In genomic region chr1:31931241-31932225, GRCh38 we compare ENCODE assay signal across 9 cellular contexts. TPM values are rescaled to one million over a fixed set of nuclear protein-coding genes. Genes with fewer than 3 reads are reported as not detected.
A peak's percentile ranks its signal among the peaks of the same experiment; 100 is the strongest.
DNase-seq lines count a peak whose midpoint lies in the region; ATAC-seq, FAIRE-seq and TF ChIP-seq lines count a peak whose summit lies in the region.
"Had no signal": no experiment of that assay in that cellular context is flagged by ENCODE, and none has a peak within 500 bp of the region (broad histone marks: within the 10 kb centered on the region; RNA-seq: fewer than 3 reads in every experiment).

No MANE protein-coding gene starts in this region.

- no peaks in the 10 kb centered on the region for H3K36me3 ChIP-seq in CD4-positive, CD25-positive, alpha-beta regulatory T cell (ENCODE audit: control insufficient read depth, insufficient read depth, low read length)
- no peaks in the 10 kb centered on the region for H3K36me3 ChIP-seq in astrocyte (ENCODE audit: insufficient read depth, low read length)
- H3K36me3 ChIP-seq in right lobe of liver: no peaks in the 10 kb centered on the region

- intact Hi-C loops in right lobe of liver (cut with DNase I): no loop called here

- H3K4me2 ChIP-seq in astrocyte (ENCODE audit: low read length): peak overlapping the region; percentile 69

- H3K27me3 ChIP-seq in CD4-positive, CD25-positive, alpha-beta regulatory T cell (ENCODE audit: control insufficient read depth, insufficient read depth, low read length): no peaks in the 10 kb centered on the region
- H3K27me3 ChIP-seq in astrocyte (ENCODE audit: insufficient read depth, low read length): no peaks in the 10 kb centered on the region
- no peaks in the 10 kb centered on the region for H3K27me3 ChIP-seq in right lobe of liver

- peaks cover 100% of the 10 kb centered on the region for H3K79me2 ChIP-seq in astrocyte (ENCODE audit: insufficient read depth, low read length)

- peak overlapping the region; percentile 14 for H3K9ac ChIP-seq in astrocyte (ENCODE audit: low read length)

- peak overlapping the region; percentile 89 to 96 (median 92) for H3K27ac Mint-ChIP-seq in CD4-positive, CD25-positive, alpha-beta regulatory T cell
- peak overlapping the region; percentile 86 for H3K27ac Mint-ChIP-seq in astrocyte (ENCODE audit: unreplicated experiment)

- no peak overlapping the region for H2AFZ ChIP-seq in astrocyte (ENCODE audit: low read depth, low read length)

- H3K27ac ChIP-seq in CD4-positive, CD25-positive, alpha-beta regulatory T cell (ENCODE audit: insufficient read depth, low read length, poor library complexity, severe bottlenecking): peak overlapping the region; percentile 66
- H3K27ac ChIP-seq in astrocyte (ENCODE audit: low read depth, low read length) (peak overlapping the region; percentile 24), right lobe of liver (peak overlapping the region in 2 of 3 donors; percentile 8 to 49)

- peak overlapping the region; percentile 81 for H3K4me3 ChIP-seq in CD4-positive, CD25-positive, alpha-beta regulatory T cell (ENCODE audit: low read depth, low read length)
- H3K4me3 ChIP-seq in LNCaP clone FGC (ENCODE audit: low read depth, low read length): 0 out of 2 replicates have a peak overlapping the region, but pooled peaks have one; percentile 10
- no peak overlapping the region for H3K4me3 ChIP-seq in astrocyte (ENCODE audit: insufficient read depth, low read depth, low read length)
- no peak overlapping the region for H3K4me3 ChIP-seq in right lobe of liver
- H3K4me3 ChIP-seq: lung had no signal

- 38% methylated on average over 4 of the region's 4 CpGs for WGBS in right lobe of liver (ENCODE audit: insufficient coverage, low coverage, low lambda C conversion rate, missing lambda C conversion rate)

- H3K4me1 Mint-ChIP-seq in CD4-positive, CD25-positive, alpha-beta regulatory T cell: peaks cover 56 to 95% (median 76%) of the 10 kb centered on the region in 4 donors
- H3K4me1 Mint-ChIP-seq in astrocyte (ENCODE audit: low read depth, unreplicated experiment): peaks cover 63% of the 10 kb centered on the region

- peaks cover 93% of the 10 kb centered on the region for H4K20me1 ChIP-seq in astrocyte (ENCODE audit: insufficient read depth, low read length)

- peak overlapping the region; percentile 90 to 99 (median 99) for H3K4me3 Mint-ChIP-seq in CD4-positive, CD25-positive, alpha-beta regulatory T cell
- peak overlapping the region; percentile 65 for H3K4me3 Mint-ChIP-seq in astrocyte (ENCODE audit: unreplicated experiment)

- no peaks in the 10 kb centered on the region for H3K9me3 Mint-ChIP-seq in CD4-positive, CD25-positive, alpha-beta regulatory T cell
- no peaks in the 10 kb centered on the region for H3K9me3 Mint-ChIP-seq in astrocyte (ENCODE audit: unreplicated experiment)

- H3K36me3 Mint-ChIP-seq in CD4-positive, CD25-positive, alpha-beta regulatory T cell: peaks cover 4% of the 10 kb centered on the region
- no peaks in the 10 kb centered on the region for H3K36me3 Mint-ChIP-seq in astrocyte (ENCODE audit: low read depth, unreplicated experiment)

- ATAC-seq in CD4-positive, CD25-positive, alpha-beta regulatory T cell (ENCODE audit: low read depth in 2 of 2): no peak
- ATAC-seq in right lobe of liver (peak in 3 of 4 donors; percentile 16 to 56 (median 52)), HG03280 (IDR thresholded peaks at IDR 0.05; ENCODE audit: unreplicated experiment) (no peak), HG03520 (IDR thresholded peaks at IDR 0.05; ENCODE audit: unreplicated experiment) (no peak)

- H3K27me3 Mint-ChIP-seq in CD4-positive, CD25-positive, alpha-beta regulatory T cell: no peaks in the 10 kb centered on the region
- H3K27me3 Mint-ChIP-seq in astrocyte (ENCODE audit: low read depth, unreplicated experiment): no peaks in the 10 kb centered on the region

- TF ChIP-seq CTCF in LNCaP clone FGC (IDR thresholded peaks at IDR 0.05; ENCODE audit: control insufficient read depth, extremely low read depth, insufficient read depth) (no peak), astrocyte (IDR thresholded peaks at IDR 0.05; ENCODE audit: insufficient read depth, low read depth, low read length) (no peak), right lobe of liver (IDR thresholded peaks at IDR 0.05) (no peak)

- POLR2A ChIA-PET in HEK293T (lab: Yijun Ruan, JAX): no interaction called here

- H3K9me3 ChIP-seq in CD4-positive, CD25-positive, alpha-beta regulatory T cell (ENCODE audit: control insufficient read depth in 2 of 2, low read length in 2 of 2): no peaks in the 10 kb centered on the region
- H3K9me3 ChIP-seq in astrocyte (ENCODE audit: insufficient read depth, low read depth, low read length) (no peaks in the 10 kb centered on the region), right lobe of liver (no peaks in the 10 kb centered on the region)

- no peak for TF ChIP-seq POLR2A in right lobe of liver (IDR thresholded peaks at IDR 0.05)

- no peak for DNase-seq in CD4-positive, CD25-positive, alpha-beta regulatory T cell
- DNase-seq in LNCaP clone FGC (ENCODE audit: low read depth): no peak
- DNase-seq in astrocyte (ENCODE audit: low read depth): peak; percentile 62
- no peak for DNase-seq in right lobe of liver
- DNase-seq in NCI-H524 treated with DMSO at 0.1 percent for 48 hours (lab: John Stamatoyannopoulos, UW): no peak
- no peak for DNase-seq in HEK293T (ENCODE audit: extremely low spot score)

- H3K4me1 ChIP-seq in CD4-positive, CD25-positive, alpha-beta regulatory T cell (ENCODE audit: control insufficient read depth, insufficient read depth, low read length, poor library complexity, severe bottlenecking): peaks cover 90% of the 10 kb centered on the region
- peaks cover 47% of the 10 kb centered on the region for H3K4me1 ChIP-seq in astrocyte (ENCODE audit: insufficient read depth, low read length)
- H3K4me1 ChIP-seq in right lobe of liver: peaks cover 0 to 92% (median 29%) of the 10 kb centered on the region in 4 donors

- peak; percentile 26 for FAIRE-seq in astrocyte (lab: Jason Lieb, UNC)

- CTCF ChIA-PET in HEK293T (lab: Yijun Ruan, JAX): interaction anchor here (1.1 to 1.3 kb wide), 2 partner anchors 20 to 32 kb away, joined by 3 to 5 read pairs; no protein-coding TSS in a partner anchor

TF ChIP-seq in HEK293T, 16 proteins besides CTCF, POLR2A, EP300 and RAD21:
- TF ChIP-seq SUZ12 (IDR thresholded peaks at IDR 0.05): no peak
- no peak for TF ChIP-seq FOXA1 (IDR thresholded peaks at IDR 0.05)
- no peak for TF ChIP-seq TARDBP (IDR thresholded peaks at IDR 0.05)

RNA-seq across cellular contexts. Expression of gene PTP4A2, which starts 6.6 kb away (rescaled TPM):
- total RNA-seq in CD4-positive, CD25-positive, alpha-beta regulatory T cell: 364 TPM
- polyA plus RNA-seq in CD4-positive, CD25-positive, alpha-beta regulatory T cell: 100 to 1,000 TPM; 288 to 597 (median 387) TPM
- total RNA-seq in astrocyte (260 and 271 TPM in 2 replicates), right lobe of liver (100 to 1,000 TPM in 4 of 6 experiments, 10 to 100 TPM in 2; 66.3 to 143 (median 117) TPM)

Comparison
In these comparisons a context has a peak if more than half of its experiments do, and no peak if none do; other contexts are left out.
1. ATAC-seq: peak in right lobe of liver (3 of 4); none in CD4-positive, CD25-positive, alpha-beta regulatory T cell (0 of 2), HG03280 (single experiment) and HG03520 (single experiment).
2. H3K4me3 ChIP-seq: peak in CD4-positive, CD25-positive, alpha-beta regulatory T cell (single experiment) and LNCaP clone FGC (single experiment); none in astrocyte (single experiment) and right lobe of liver (0 of 3).
3. Peak in every context shown above with its lines, with median percentiles within 50 percentile points of each other: H3K27ac ChIP-seq.